8 cellular contexts compared by ENCODE assay signal in the genomic region with DNA sequence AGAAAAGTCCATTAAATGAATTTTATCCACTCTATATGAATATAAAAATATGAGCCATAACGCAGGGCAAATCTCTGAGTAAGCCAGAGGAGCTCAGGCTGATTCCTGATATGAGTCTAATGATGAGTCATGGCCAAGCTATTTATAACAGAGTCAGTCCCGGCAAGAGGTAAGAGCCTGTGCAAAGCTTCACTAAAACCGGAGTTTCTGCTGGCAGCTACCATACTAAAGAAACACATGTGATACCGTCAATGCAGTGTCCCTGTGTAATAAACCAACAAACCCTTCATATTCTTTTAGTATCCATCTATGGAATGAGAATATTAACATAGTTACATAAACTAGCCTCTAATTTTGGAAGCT.
DNase-seq lines count a peak whose midpoint lies in the region; ATAC-seq, FAIRE-seq and TF ChIP-seq lines count a peak whose summit lies in the region.

No MANE protein-coding gene starts in this region.

- H3K4me3 ChIP-seq in GM12878 (no peak overlapping the region), mucosa of descending colon (no peak overlapping the region)

- intact Hi-C loops in GM12878 (cut with micrococcal nuclease; ENCODE audit: unreplicated experiment): no loop called here
- intact Hi-C loops in mucosa of descending colon (cut with DNase I, micrococcal nuclease): no loop called here

- in situ Hi-C loops in GM12878 (cut with MboI): no loop called here

- no peak for TF ChIP-seq CTCF in GM12878 (IDR thresholded peaks at IDR 0.05 in 2 of 3, conservative IDR thresholded peaks at IDR 0.05 in 1 of 3; ENCODE audit: control insufficient read depth in 2 of 3, extremely low read depth in 1 of 3, insufficient read depth in 1 of 3, low read depth in 3 of 3, low read length in 3 of 3)
- TF ChIP-seq CTCF in mucosa of descending colon (IDR thresholded peaks at IDR 0.05): no peak

- H4K20me1 ChIP-seq in GM12878 (ENCODE audit: control insufficient read depth, insufficient read depth): no peaks in the 10 kb centered on the region

- BruUV-seq in GM12878 (replicated peaks; lab: Mats Ljungman, UMichigan): no TSS peak

- no peaks in the 10 kb centered on the region for H3K36me3 ChIP-seq in GM12878 (ENCODE audit: control insufficient read depth in 2 of 2, insufficient read depth in 2 of 2, low read length in 1 of 2)
- H3K36me3 ChIP-seq in mucosa of descending colon (ENCODE audit: low read depth): no peaks in the 10 kb centered on the region

- no peak for TF ChIP-seq EP300 in GM12878 (IDR thresholded peaks at IDR 0.05; ENCODE audit: borderline replicate concordance in 1 of 2, control insufficient read depth in 1 of 2, low read depth in 2 of 2, low read length in 2 of 2)

- H3K27me3 Mint-ChIP-seq in naive thymus-derived CD8-positive, alpha-beta T cell: no peaks in the 10 kb centered on the region

- no peak overlapping the region for H3K4me3 Mint-ChIP-seq in naive thymus-derived CD8-positive, alpha-beta T cell

- peaks cover 0 to 18% (median 14%) of the 10 kb centered on the region in 4 donors for H3K4me1 Mint-ChIP-seq in naive thymus-derived CD8-positive, alpha-beta T cell

- SMC1A ChIA-PET in GM12878 (lab: Charles Lee; ENCODE audit: uncharacterized antibody, unreplicated experiment): interaction anchor here (1.0 to 1.5 kb wide), 6 partner anchors 67 to 120 kb away, joined by 3 to 5 read pairs (median 4); no protein-coding TSS in a partner anchor

- RAD21 ChIA-PET in GM12878 (lab: Charles Lee; ENCODE audit: unreplicated experiment): interaction anchor here (1.0 to 1.6 kb wide), 2 partner anchors 53 to 88 kb away, joined by 3 read pairs; no protein-coding TSS in a partner anchor

- ATAC-seq in GM18499 (IDR thresholded peaks at IDR 0.05; ENCODE audit: insufficient read depth, unreplicated experiment) (peak; percentile 97), GM21737 (IDR thresholded peaks at IDR 0.05; ENCODE audit: unreplicated experiment) (peak; percentile 90), GM12878 (peak; percentile 95), mucosa of descending colon (peak; percentile 81)
- no peak for ATAC-seq in naive thymus-derived CD8-positive, alpha-beta T cell

- no peak overlapping the region for H2AFZ ChIP-seq in GM12878 (ENCODE audit: control insufficient read depth, low read depth, low read length)

- CTCF ChIA-PET in GM12878 (lab: Yijun Ruan, JAX): interaction anchor here (0.6 to 1.1 kb wide), 2 partner anchors 13 to 21 kb away, joined by 3 to 4 read pairs; no protein-coding TSS in a partner anchor

- H3K4me1 ChIP-seq in GM12878 (ENCODE audit: control insufficient read depth, insufficient read depth, low read length): no peaks in the 10 kb centered on the region
- H3K4me1 ChIP-seq in mucosa of descending colon (ENCODE audit: low read depth): no peaks in the 10 kb centered on the region

- TF ChIP-seq POLR2A in GM12878 (IDR thresholded peaks at IDR 0.05; ENCODE audit: low read depth, low read length): no peak

- H3K4me2 ChIP-seq in GM12878 (ENCODE audit: control insufficient read depth, insufficient read depth): no peak overlapping the region

- peak; percentile 50 for DNase-seq in HTR-8/SVneo (ENCODE audit: insufficient read length, low spot score)
- DNase-seq in GM12878 (ENCODE audit: low read depth, low spot score): no peak
- DNase-seq in mucosa of descending colon: no peak
- no peak for DNase-seq in activated CD4-positive, CD25-positive, alpha-beta regulatory T cell (lab: John Stamatoyannopoulos, UW)
- no peak for DNase-seq in hippocampal formation (lab: John Stamatoyannopoulos, UW)
- no peak for DNase-seq in naive thymus-derived CD8-positive, alpha-beta T cell

- H3K27ac Mint-ChIP-seq in naive thymus-derived CD8-positive, alpha-beta T cell: no peak overlapping the region

- H3K9me3 ChIP-seq in GM12878 (replicated peaks; ENCODE audit: control insufficient read depth, insufficient read depth, low read length) (no peaks in the 10 kb centered on the region), mucosa of descending colon (no peaks in the 10 kb centered on the region)

- WGBS in GM12878 (ENCODE audit: insufficient coverage, insufficient replicate concordance, low lambda C conversion rate, missing lambda C conversion rate): 12% methylated on average over 4 of the region's 4 CpGs

- POLR2A ChIA-PET in GM12878 (lab: Charles Lee): no interaction called here
- POLR2A ChIA-PET in naive thymus-derived CD8-positive, alpha-beta T cell (lab: Charles Lee): no interaction called here

- no peaks in the 10 kb centered on the region for H3K79me2 ChIP-seq in GM12878 (ENCODE audit: control insufficient read depth, insufficient read depth, low read length)

- H3K27ac ChIP-seq in GM12878 (ENCODE audit: control insufficient read depth, insufficient read depth): no peak overlapping the region

- H3K36me3 Mint-ChIP-seq in naive thymus-derived CD8-positive, alpha-beta T cell: no peaks in the 10 kb centered on the region

- no peak overlapping the region for H3K9ac ChIP-seq in GM12878 (ENCODE audit: control insufficient read depth, insufficient read depth, low read length)

- FAIRE-seq in HTR-8/SVneo (lab: Jason Lieb, UNC): no peak
- FAIRE-seq in GM12878 (lab: Jason Lieb, UNC): no peak

- no peaks in the 10 kb centered on the region for H3K27me3 ChIP-seq in GM12878 (replicated peaks in 1 of 2; ENCODE audit: control insufficient read depth in 2 of 2, insufficient read depth in 2 of 2, low read length in 1 of 2)

- peaks cover 0 to 6% (median 0%) of the 10 kb centered on the region in 9 donors for H3K9me3 Mint-ChIP-seq in naive thymus-derived CD8-positive, alpha-beta T cell

- TF ChIP-seq RAD21 in GM12878 (IDR thresholded peaks at IDR 0.05; ENCODE audit: insufficient read depth, low read depth, low read length): no peak

TF ChIP-seq in GM12878, 131 proteins besides CTCF, POLR2A, EP300 and RAD21 (continues in another document):
- TF ChIP-seq JUNB (IDR thresholded peaks at IDR 0.05): peak; percentile 88
- TF ChIP-seq RUNX3 (IDR thresholded peaks at IDR 0.05; ENCODE audit: low read length): 0 out of 2 replicates have a peak, but pooled peaks have one; percentile 21
- TF ChIP-seq, protein P1, sequence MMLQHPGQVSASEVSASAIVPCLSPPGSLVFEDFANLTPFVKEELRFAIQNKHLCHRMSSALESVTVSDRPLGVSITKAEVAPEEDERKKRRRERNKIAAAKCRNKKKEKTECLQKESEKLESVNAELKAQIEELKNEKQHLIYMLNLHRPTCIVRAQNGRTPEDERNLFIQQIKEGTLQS (IDR thresholded peaks at IDR 0.05; ENCODE audit: borderline replicate concordance, extremely low read depth, low read depth, low read length): no peak
- no peak for TF ChIP-seq FOS (IDR thresholded peaks at IDR 0.05; ENCODE audit: borderline replicate concordance, extremely low read depth, insufficient read length)
- no peak for TF ChIP-seq IRF3 (IDR thresholded peaks at IDR 0.05)
- peak; percentile 91 for TF ChIP-seq MEF2A (IDR thresholded peaks at IDR 0.05; ENCODE audit: insufficient read depth, low read depth, low read length)
- TF ChIP-seq JUND (IDR thresholded peaks at IDR 0.05; ENCODE audit: low read depth, low read length): 0 out of 2 replicates have a peak, but pooled peaks have one; percentile 41
- peak; percentile 57; the same call in 1 of the 2 replicates for TF ChIP-seq NFIC (IDR thresholded peaks at IDR 0.05; ENCODE audit: low read depth, low read length)
- peak; percentile 64; the same call in 1 of the 2 replicates for TF ChIP-seq ATF2 (IDR thresholded peaks at IDR 0.05; ENCODE audit: low read length)
- 0 out of 2 replicates have a peak, but pooled peaks have one; percentile 17 for TF ChIP-seq BCL11A (IDR thresholded peaks at IDR 0.05; ENCODE audit: low read depth, low read length)
- no peak for TF ChIP-seq HDAC6 (IDR thresholded peaks at IDR 0.05; ENCODE audit: unreplicated experiment)
- TF ChIP-seq, protein P2, sequence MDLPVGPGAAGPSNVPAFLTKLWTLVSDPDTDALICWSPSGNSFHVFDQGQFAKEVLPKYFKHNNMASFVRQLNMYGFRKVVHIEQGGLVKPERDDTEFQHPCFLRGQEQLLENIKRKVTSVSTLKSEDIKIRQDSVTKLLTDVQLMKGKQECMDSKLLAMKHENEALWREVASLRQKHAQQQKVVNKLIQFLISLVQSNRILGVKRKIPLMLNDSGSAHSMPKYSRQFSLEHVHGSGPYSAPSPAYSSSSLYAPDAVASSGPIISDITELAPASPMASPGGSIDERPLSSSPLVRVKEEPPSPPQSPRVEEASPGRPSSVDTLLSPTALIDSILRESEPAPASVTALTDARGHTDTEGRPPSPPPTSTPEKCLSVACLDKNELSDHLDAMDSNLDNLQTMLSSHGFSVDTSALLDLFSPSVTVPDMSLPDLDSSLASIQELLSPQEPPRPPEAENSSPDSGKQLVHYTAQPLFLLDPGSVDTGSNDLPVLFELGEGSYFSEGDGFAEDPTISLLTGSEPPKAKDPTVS (IDR thresholded peaks at IDR 0.05; ENCODE audit: low read depth, low read length): no peak
- TF ChIP-seq ATF7 (IDR thresholded peaks at IDR 0.05; ENCODE audit: low read depth): peak; percentile 46; the same call in 1 of the 2 replicates
- TF ChIP-seq SMC3 (IDR thresholded peaks at IDR 0.05; ENCODE audit: borderline replicate concordance, low read length): no peak
- no peak for TF ChIP-seq NBN (IDR thresholded peaks at IDR 0.05)
- TF ChIP-seq CEBPB (IDR thresholded peaks at IDR 0.05; ENCODE audit: borderline replicate concordance in 1 of 2, low read depth in 2 of 2, low read length in 2 of 2): peak in 1 of 2 experiments; percentile 44; a peak in 1 of 4 replicates
- TF ChIP-seq NFXL1 (IDR thresholded peaks at IDR 0.05; ENCODE audit: borderline replicate concordance): no peak

Comparison
In these comparisons a context has a peak if more than half of its experiments do, and no peak if none do; other contexts are left out.
1. ATAC-seq: peak in GM18499 (single experiment), GM21737 (single experiment), GM12878 (single experiment) and mucosa of descending colon (single experiment); none in naive thymus-derived CD8-positive, alpha-beta T cell (0 of 2).